ENCODE assay signal across 21 cellular contexts in the genomic region with DNA sequence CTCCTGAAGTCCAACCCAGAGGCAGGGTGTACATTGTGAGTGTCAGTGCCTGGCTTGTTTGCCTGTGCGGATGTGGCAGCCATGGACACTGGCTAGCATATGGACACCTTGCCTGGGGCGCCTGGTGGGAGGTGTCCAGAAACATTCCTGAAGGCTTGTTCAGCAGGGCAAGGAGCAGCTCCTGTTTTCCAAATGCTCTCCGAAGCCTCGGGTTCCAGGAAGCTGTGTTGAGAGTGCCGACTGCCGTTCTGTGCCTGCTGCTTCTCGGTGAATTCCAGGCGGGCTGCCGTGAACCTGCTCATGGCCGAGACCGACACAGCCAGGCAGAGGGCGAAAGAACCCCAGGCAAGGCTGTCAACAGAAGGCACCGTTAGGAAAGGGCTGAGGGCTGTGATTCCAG. TPM values are rescaled to one million over a fixed set of nuclear protein-coding genes. Genes with fewer than 3 reads are reported as not detected.
A peak's percentile ranks its signal among the peaks of the same experiment; 100 is the strongest.
DNase-seq lines count a peak whose midpoint lies in the region; ATAC-seq and TF ChIP-seq lines count a peak whose summit lies in the region.
"Had no signal": no experiment of that assay in that cellular context is flagged by ENCODE, and none has a peak within 500 bp of the region (broad histone marks: within the 10 kb centered on the region; RNA-seq: fewer than 3 reads in every experiment).

No MANE protein-coding gene starts in this region.

- intact Hi-C loops in PC-3 (cut with micrococcal nuclease), result no loop called here
- intact Hi-C loops in activated CD4-positive, alpha-beta T cell treated with anti-CD3 and anti-CD28 coated beads, Interleukin-2, amount 10 ng/mL, durations not matched to agents 24 days and 14 days (cut with micrococcal nuclease), result no loop called here

- H3K9me3 ChIP-seq in PC-3 (ENCODE audit: low read length) (no peaks in the 10 kb centered on the region), trophoblast cell (ENCODE audit: insufficient read depth, low read depth, low read length) (no peaks in the 10 kb centered on the region)
- H3K9me3 ChIP-seq: ovary had no signal

- no peaks in the 10 kb centered on the region for H3F3A ChIP-seq in PC-3 (ENCODE audit: low read length, unreplicated experiment)

- peak overlapping the region; percentile 3 for H2BK12ac ChIP-seq in trophoblast cell (ENCODE audit: low read length)

- H3K4me1 Mint-ChIP-seq in activated CD4-positive, alpha-beta T cell treated with anti-CD3 and anti-CD28 coated beads, Interleukin-2, amount 10 ng/mL, durations not matched to agents 24 days and 14 days, result no peaks in the 10 kb centered on the region
- H3K4me1 Mint-ChIP-seq: activated naive CD8-positive, alpha-beta T cell treated with anti-CD3 and anti-CD28 coated beads for 36 hours; CD4-positive, CD25-positive, alpha-beta regulatory T cell; stimulated activated effector memory CD8-positive, alpha-beta T cell treated with anti-CD3 and anti-CD28 coated beads, Interleukin-12 subunit alpha, Interleukin-12 subunit beta, amount 100 ng/mL, for 72 hours had no signal

- H3K9ac ChIP-seq in PC-3 (ENCODE audit: low read length) (no peak overlapping the region), trophoblast cell (ENCODE audit: low read length) (no peak overlapping the region)

- H3K36me3 ChIP-seq in PC-3 (ENCODE audit: low read depth, low read length), result no peaks in the 10 kb centered on the region
- H3K36me3 ChIP-seq in trophoblast cell (ENCODE audit: control insufficient read depth in 1 of 2, insufficient read depth in 2 of 2, low read length in 2 of 2), result no peaks in the 10 kb centered on the region
- H3K36me3 ChIP-seq: ovary, upper lobe of left lung had no signal

- ATAC-seq in PC-3 (peak; percentile 31; the same call in 1 of the 2 replicates), GM21786 (IDR thresholded peaks at IDR 0.05; ENCODE audit: unreplicated experiment) (no peak), GM19328 (IDR thresholded peaks at IDR 0.05; ENCODE audit: unreplicated experiment) (no peak)
- ATAC-seq: activated T-cell treated with anti-CD3 and anti-CD28 coated beads, Interleukin-2, amount 50 U/mL, for 4 hours; left lobe of liver; stimulated activated effector memory CD8-positive, alpha-beta T cell treated with anti-CD3 and anti-CD28 coated beads, Interleukin-12 subunit alpha, Interleukin-12 subunit beta, amount 100 ng/mL, for 72 hours had no signal

- no peak overlapping the region for H3K23ac ChIP-seq in trophoblast cell (ENCODE audit: low read length)

- H3K36me3 Mint-ChIP-seq in activated CD4-positive, alpha-beta T cell treated with anti-CD3 and anti-CD28 coated beads, Interleukin-2, amount 10 ng/mL, durations not matched to agents 24 days and 14 days (ENCODE audit: low read depth), result no peaks in the 10 kb centered on the region
- H3K36me3 Mint-ChIP-seq: activated naive CD8-positive, alpha-beta T cell treated with anti-CD3 and anti-CD28 coated beads for 36 hours; CD4-positive, CD25-positive, alpha-beta regulatory T cell; stimulated activated effector memory CD8-positive, alpha-beta T cell treated with anti-CD3 and anti-CD28 coated beads, Interleukin-12 subunit alpha, Interleukin-12 subunit beta, amount 100 ng/mL, for 72 hours had no signal

- H4K8ac ChIP-seq in trophoblast cell (ENCODE audit: low read depth, low read length), result no peak overlapping the region

- H3K27me3 Mint-ChIP-seq in activated CD4-positive, alpha-beta T cell treated with anti-CD3 and anti-CD28 coated beads, Interleukin-2, amount 10 ng/mL, durations not matched to agents 24 days and 14 days, result no peaks in the 10 kb centered on the region

- H3K27ac Mint-ChIP-seq in activated CD4-positive, alpha-beta T cell treated with anti-CD3 and anti-CD28 coated beads, Interleukin-2, amount 10 ng/mL, durations not matched to agents 24 days and 14 days, result no peak overlapping the region
- H3K27ac Mint-ChIP-seq: activated naive CD8-positive, alpha-beta T cell treated with anti-CD3 and anti-CD28 coated beads for 36 hours; CD4-positive, CD25-positive, alpha-beta regulatory T cell; stimulated activated effector memory CD8-positive, alpha-beta T cell treated with anti-CD3 and anti-CD28 coated beads, Interleukin-12 subunit alpha, Interleukin-12 subunit beta, amount 100 ng/mL, for 72 hours had no signal

- peaks cover 11% of the 10 kb centered on the region for H3K4me1 ChIP-seq in PC-3 (ENCODE audit: insufficient read depth, low read length)
- peaks cover 3% of the 10 kb centered on the region in 2 experiments for H3K4me1 ChIP-seq in trophoblast cell (ENCODE audit: control insufficient read depth in 1 of 2, insufficient read depth in 2 of 2, low read length in 2 of 2)
- H3K4me1 ChIP-seq: upper lobe of left lung had no signal

- no peak overlapping the region for H3K4ac ChIP-seq in trophoblast cell (ENCODE audit: low read depth, low read length)

- H3K4me3 Mint-ChIP-seq in activated CD4-positive, alpha-beta T cell treated with anti-CD3 and anti-CD28 coated beads, Interleukin-2, amount 10 ng/mL, durations not matched to agents 24 days and 14 days, result no peak overlapping the region
- H3K4me3 Mint-ChIP-seq: activated naive CD8-positive, alpha-beta T cell treated with anti-CD3 and anti-CD28 coated beads for 36 hours; activated T-cell treated with anti-CD3 and anti-CD28 coated beads, Interleukin-2, amount 50 U/mL, for 4 hours; CD4-positive, CD25-positive, alpha-beta regulatory T cell; stimulated activated effector memory CD8-positive, alpha-beta T cell treated with anti-CD3 and anti-CD28 coated beads, Interleukin-12 subunit alpha, Interleukin-12 subunit beta, amount 100 ng/mL, for 72 hours had no signal

- H3K27ac ChIP-seq in PC-3 (ENCODE audit: low read length) (peak overlapping the region; percentile 52), trophoblast cell (ENCODE audit: low read depth, low read length) (peak overlapping the region; percentile 35)
- H3K27ac ChIP-seq: ovary, upper lobe of left lung had no signal

- H2BK120ac ChIP-seq in trophoblast cell (ENCODE audit: insufficient read depth, low read length, poor library complexity), result no peak overlapping the region

- no peak overlapping the region for H4K12ac ChIP-seq in trophoblast cell (ENCODE audit: low read depth, low read length)

- no peak overlapping the region for H2BK5ac ChIP-seq in trophoblast cell (ENCODE audit: low read depth, low read length, poor library complexity)

- H3K79me1 ChIP-seq in trophoblast cell (ENCODE audit: low read length), result peaks cover 2% of the 10 kb centered on the region

- H3K27me3 ChIP-seq in PC-3 (ENCODE audit: low read length) (no peaks in the 10 kb centered on the region), trophoblast cell (ENCODE audit: insufficient read depth, low read length) (no peaks in the 10 kb centered on the region)
- H3K27me3 ChIP-seq: ovary, upper lobe of left lung had no signal

- no peaks in the 10 kb centered on the region for H4K20me1 ChIP-seq in PC-3 (ENCODE audit: low read length)

- no peaks in the 10 kb centered on the region for H3K79me2 ChIP-seq in PC-3 (ENCODE audit: low read length)
- H3K79me2 ChIP-seq in trophoblast cell (ENCODE audit: control insufficient read depth, insufficient read depth, low read length, poor library complexity), result no peaks in the 10 kb centered on the region

- H3K4me2 ChIP-seq in PC-3 (ENCODE audit: low read length) (peak overlapping the region; percentile 35), trophoblast cell (ENCODE audit: low read length) (no peak overlapping the region)

- CTCF ChIA-PET in PC-3 (lab: Charles Lee), result no interaction called here

- H3K4me3 ChIP-seq in PC-3 (ENCODE audit: low read length) (no peak overlapping the region), epithelial cell of esophagus (ENCODE audit: low read length) (no peak overlapping the region), trophoblast cell (ENCODE audit: low read depth, low read length) (no peak overlapping the region)
- H3K4me3 ChIP-seq: ovary, upper lobe of left lung had no signal

- TF ChIP-seq CTCF in PC-3 (conservative IDR thresholded peaks at IDR 0.05; ENCODE audit: low read depth, low read length) (no peak), epithelial cell of esophagus (IDR thresholded peaks at IDR 0.05; ENCODE audit: insufficient read depth, low read depth, low read length, missing control alignments) (no peak)

- no peaks in the 10 kb centered on the region for H3K9me3 Mint-ChIP-seq in activated CD4-positive, alpha-beta T cell treated with anti-CD3 and anti-CD28 coated beads, Interleukin-2, amount 10 ng/mL, durations not matched to agents 24 days and 14 days
- H3K9me3 Mint-ChIP-seq: CD4-positive, CD25-positive, alpha-beta regulatory T cell; stimulated activated effector memory CD8-positive, alpha-beta T cell treated with anti-CD3 and anti-CD28 coated beads, Interleukin-12 subunit alpha, Interleukin-12 subunit beta, amount 100 ng/mL, for 72 hours had no signal

- WGBS in trophoblast cell (ENCODE audit: extremely low coverage, insufficient coverage, insufficient read length), result no CpG with 5 or more reads among the region's 13 CpGs

- H2AFZ ChIP-seq in PC-3 (ENCODE audit: low read length) (peak overlapping the region; percentile 65), trophoblast cell (ENCODE audit: insufficient read depth, low read length, poor library complexity) (no peak overlapping the region)

- no TSS peak for BruUV-seq in PC-3 (replicated peaks; lab: Mats Ljungman, UMichigan)

- no peak overlapping the region for H3K18ac ChIP-seq in trophoblast cell (ENCODE audit: low read length)

- no peak overlapping the region for H2AK5ac ChIP-seq in trophoblast cell (ENCODE audit: low read length)

- POLR2A ChIA-PET in PC-3 (lab: Charles Lee; ENCODE audit: unreplicated experiment), result no interaction called here

- no peak overlapping the region for H4K91ac ChIP-seq in trophoblast cell (ENCODE audit: low read depth, low read length)

- peak; percentile 19 for DNase-seq in GM04504 (ENCODE audit: low read depth)
- DNase-seq in PC-3, result peak; percentile 73
- peak; percentile 35 for DNase-seq in epithelial cell of esophagus (ENCODE audit: low read depth)
- DNase-seq in trophoblast cell, result peak; percentile 96 to 97
- DNase-seq in activated CD4-positive, alpha-beta T cell treated with anti-CD3 and anti-CD28 coated beads, Interleukin-2, amount 10 ng/mL, durations not matched to agents 24 days and 14 days, result no peak
- no peak for DNase-seq in germinal center (ENCODE audit: low spot score)
- DNase-seq: activated CD4-positive, alpha-beta T cell treated with anti-CD3 and anti-CD28 coated beads, Interleukin-2, amount 50 U/mL, for 48 hours; activated naive CD8-positive, alpha-beta T cell treated with anti-CD3 and anti-CD28 coated beads for 36 hours; activated T-cell treated with anti-CD3 and anti-CD28 coated beads, Interleukin-2, amount 50 U/mL, for 4 hours; CD4-positive, CD25-positive, alpha-beta regulatory T cell; DND-41; effector memory CD4-positive, alpha-beta T cell; NCI-H187; NCI-H524; small intestine; upper lobe of left lung had no signal

- no peaks in the 10 kb centered on the region for H3K9me2 ChIP-seq in PC-3 (replicated peaks; ENCODE audit: low read length)

- H3K14ac ChIP-seq in trophoblast cell (ENCODE audit: low read length), result no peak overlapping the region

RNA-seq across cellular contexts. Expression of a gene that starts 10.9 kb away (rescaled TPM):
- not detected in 2 replicates for total RNA-seq in PC-3 (2014; rRNA removed)
- polyA plus RNA-seq in trophoblast cell (2013), result not detected in 2 replicates
- total RNA-seq in activated CD4-positive, alpha-beta T cell treated with anti-CD3 and anti-CD28 coated beads, Interleukin-2, amount 10 ng/mL, durations not matched to agents 24 days and 14 days, result not detected in 2 replicates
- total RNA-seq: activated naive CD8-positive, alpha-beta T cell treated with anti-CD3 and anti-CD28 coated beads for 36 hours; activated T-cell treated with anti-CD3 and anti-CD28 coated beads, Interleukin-2, amount 50 U/mL, for 4 hours; CD4-positive, CD25-positive, alpha-beta regulatory T cell; left lobe of liver; ovary; upper lobe of left lung had no signal
- polyA plus RNA-seq: CD4-positive, CD25-positive, alpha-beta regulatory T cell; ovary had no signal

RNA-seq across cellular contexts. Expression of a gene that starts 19.6 kb away (rescaled TPM):
- total RNA-seq in PC-3 (2014; rRNA removed), result not detected in 2 replicates
- not detected in 2 replicates for polyA plus RNA-seq in trophoblast cell (2013)
- total RNA-seq in activated CD4-positive, alpha-beta T cell treated with anti-CD3 and anti-CD28 coated beads, Interleukin-2, amount 10 ng/mL, durations not matched to agents 24 days and 14 days, result not detected in 2 replicates
- total RNA-seq: activated naive CD8-positive, alpha-beta T cell treated with anti-CD3 and anti-CD28 coated beads for 36 hours; activated T-cell treated with anti-CD3 and anti-CD28 coated beads, Interleukin-2, amount 50 U/mL, for 4 hours; CD4-positive, CD25-positive, alpha-beta regulatory T cell; left lobe of liver; ovary; upper lobe of left lung had no signal
- polyA plus RNA-seq: CD4-positive, CD25-positive, alpha-beta regulatory T cell; ovary; small intestine had no signal

RNA-seq across cellular contexts. Expression of a gene that starts 23.4 kb away (rescaled TPM):
- total RNA-seq in PC-3 (2014; rRNA removed), result 0.06 and 0.22 TPM in 2 replicates
- polyA plus RNA-seq in trophoblast cell (2013), result 0.01 and 0.04 TPM in 2 replicates
- total RNA-seq in activated CD4-positive, alpha-beta T cell treated with anti-CD3 and anti-CD28 coated beads, Interleukin-2, amount 10 ng/mL, durations not matched to agents 24 days and 14 days, result not detected in 2 replicates
- total RNA-seq: activated naive CD8-positive, alpha-beta T cell treated with anti-CD3 and anti-CD28 coated beads for 36 hours; activated T-cell treated with anti-CD3 and anti-CD28 coated beads, Interleukin-2, amount 50 U/mL, for 4 hours; CD4-positive, CD25-positive, alpha-beta regulatory T cell had no signal
- polyA plus RNA-seq: CD4-positive, CD25-positive, alpha-beta regulatory T cell had no signal

Comparison
In these comparisons a context has a peak if more than half of its experiments do, and no peak if none do; other contexts are left out.
1. DNase-seq: peak in GM04504 (single experiment), PC-3 (single experiment), epithelial cell of esophagus (single experiment) and trophoblast cell (2 of 2); none in activated CD4-positive, alpha-beta T cell treated with anti-CD3 and anti-CD28 coated beads, Interleukin-2, amount 10 ng/mL, durations not matched to agents 24 days and 14 days (single experiment) and germinal center (single experiment).